ENCODE assay signal across 20 cellular contexts in genomic region chr17:34435182-34435928, GRCh38.
"Had no signal": no experiment of that assay in that cellular context is flagged by ENCODE, and none has a peak within 500 bp of the region (broad histone marks: within the 10 kb centered on the region; RNA-seq: fewer than 3 reads in every experiment).

No MANE protein-coding gene starts in this region.

- H3K4me3 ChIP-seq: adrenal gland, cardiac muscle cell, coronary artery, right atrium auricular region, transverse colon had no signal

- H3K27ac Mint-ChIP-seq: activated CD4-positive, alpha-beta memory T cell treated with anti-CD3 and anti-CD28 coated beads for 36 hours; activated CD8-positive, alpha-beta memory T cell treated with anti-CD3 and anti-CD28 coated beads, Interleukin-2, amount 10 ng/mL, durations not matched to agents 7 days and 5 days; activated T-cell treated with anti-CD3 and anti-CD28 coated beads, Interleukin-2, amount 50 U/mL, for 24 hours; immature natural killer cell; progenitor cell of endocrine pancreas had no signal

- H3K36me3 ChIP-seq: adrenal gland, cardiac muscle cell, right atrium auricular region, transverse colon, WERI-Rb-1 had no signal

- H3K4me1 Mint-ChIP-seq: immature natural killer cell had no signal

- H3K9me3 ChIP-seq: adrenal gland, right atrium auricular region, transverse colon had no signal

- H3K4me1 ChIP-seq: adrenal gland, right atrium auricular region had no signal

- H3K27ac ChIP-seq: cardiac muscle cell, right atrium auricular region, transverse colon, WERI-Rb-1 had no signal

- ATAC-seq: activated CD8-positive, alpha-beta memory T cell treated with anti-CD3 and anti-CD28 coated beads, Interleukin-2, amount 10 ng/mL, durations not matched to agents 7 days and 5 days had no signal

- H3K4me3 Mint-ChIP-seq: activated CD4-positive, alpha-beta memory T cell treated with anti-CD3 and anti-CD28 coated beads for 36 hours; activated CD8-positive, alpha-beta memory T cell treated with anti-CD3 and anti-CD28 coated beads, Interleukin-2, amount 10 ng/mL, durations not matched to agents 7 days and 5 days; activated T-cell treated with anti-CD3 and anti-CD28 coated beads, Interleukin-2, amount 50 U/mL, for 24 hours; immature natural killer cell had no signal

- DNase-seq: activated CD4-positive, alpha-beta memory T cell treated with anti-CD3 and anti-CD28 coated beads for 36 hours; activated CD8-positive, alpha-beta memory T cell treated with anti-CD3 and anti-CD28 coated beads, Interleukin-2, amount 10 ng/mL, durations not matched to agents 7 days and 5 days; activated effector memory CD4-positive, alpha-beta T cell treated with Interleukin-2 at 50 U/mL for 16 hours; activated naive CD4-positive, alpha-beta T cell treated with anti-CD3 and anti-CD28 coated beads, Interleukin-2, amount 50 U/mL, for 16 hours; activated T-cell treated with anti-CD3 and anti-CD28 coated beads, Interleukin-2, amount 50 U/mL, for 24 hours; adrenal gland; effector CD8-positive, alpha-beta T cell; foreskin melanocyte; head of caudate nucleus; immature natural killer cell; left cardiac atrium; midbrain; stimulated activated CD4-positive, alpha-beta T cell treated with anti-CD3 and anti-CD28 coated beads, Interleukin-2, amount 100 ng/mL, for 48 hours; stimulated activated naive CD4-positive, alpha-beta T cell; transverse colon; WERI-Rb-1 had no signal

- H3K9me3 Mint-ChIP-seq: activated CD4-positive, alpha-beta memory T cell treated with anti-CD3 and anti-CD28 coated beads for 36 hours; activated T-cell treated with anti-CD3 and anti-CD28 coated beads, Interleukin-2, amount 50 U/mL, for 24 hours had no signal

- H3K27me3 ChIP-seq: adrenal gland, right atrium auricular region had no signal
